Comparison of ENCODE assay signal across 23 cellular contexts in the genomic region with DNA sequence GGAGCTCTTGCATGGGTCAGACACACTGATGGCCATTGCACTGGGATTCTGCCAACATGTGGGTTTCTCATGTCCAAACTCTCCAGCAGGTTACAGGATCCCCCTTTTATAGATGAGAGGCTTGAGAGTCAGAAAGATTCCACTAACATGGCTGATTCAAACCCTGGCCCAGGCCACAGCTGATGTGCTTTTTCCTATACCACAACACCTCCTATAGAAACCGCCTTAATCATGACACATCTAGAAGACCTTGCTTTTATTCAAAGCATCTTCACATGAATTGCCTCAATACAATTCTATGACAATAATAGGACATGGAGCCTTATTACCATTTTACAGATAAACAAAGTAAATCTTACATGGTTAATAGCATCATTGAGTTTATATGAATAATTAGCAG.
"Had no signal": no experiment of that assay in that cellular context is flagged by ENCODE, and none has a peak within 500 bp of the region (broad histone marks: within the 10 kb centered on the region; RNA-seq: fewer than 3 reads in every experiment).

No MANE protein-coding gene starts in this region.

- H3K27me3 Mint-ChIP-seq: activated CD4-positive, alpha-beta T cell treated with anti-CD3 and anti-CD28 coated beads, Interleukin-2, amount 10 ng/mL, durations not matched to agents 7 days and 5 days had no signal

- H3K36me3 Mint-ChIP-seq: activated naive CD4-positive, alpha-beta T cell treated with anti-CD3 and anti-CD28 coated beads, Interleukin-2, amount 50 U/mL, for 72 hours had no signal

- ATAC-seq: body of pancreas; effector memory CD8-positive, alpha-beta T cell; gastroesophageal sphincter; heart right ventricle had no signal

- H3K27ac Mint-ChIP-seq: activated CD4-positive, alpha-beta T cell treated with anti-CD3 and anti-CD28 coated beads, Interleukin-2, amount 10 ng/mL, durations not matched to agents 7 days and 5 days; activated naive CD4-positive, alpha-beta T cell treated with anti-CD3 and anti-CD28 coated beads for 36 hours; activated naive CD4-positive, alpha-beta T cell treated with anti-CD3 and anti-CD28 coated beads, Interleukin-2, amount 50 U/mL, for 72 hours; activated T-helper 2 cell treated with anti-CD3 and anti-CD28 coated beads, Interferon-gamma antibody, Interleukin-2, Interleukin-4, amounts not matched to agents 10 μg/mL and 5 μg/mL and 100 μg/mL, durations not matched to agents 14 hours and 24 hours and 36 hours; effector memory CD8-positive, alpha-beta T cell had no signal

- H3K9me3 Mint-ChIP-seq: activated CD4-positive, alpha-beta T cell treated with anti-CD3 and anti-CD28 coated beads, Interleukin-2, amount 10 ng/mL, durations not matched to agents 7 days and 5 days; activated naive CD4-positive, alpha-beta T cell treated with anti-CD3 and anti-CD28 coated beads for 36 hours; activated naive CD4-positive, alpha-beta T cell treated with anti-CD3 and anti-CD28 coated beads, Interleukin-2, amount 50 U/mL, for 72 hours; activated T-helper 2 cell treated with anti-CD3 and anti-CD28 coated beads, Interferon-gamma antibody, Interleukin-2, Interleukin-4, amounts not matched to agents 10 μg/mL and 5 μg/mL and 100 μg/mL, durations not matched to agents 14 hours and 24 hours and 36 hours; effector memory CD8-positive, alpha-beta T cell had no signal

- DNase-seq: activated CD4-positive, alpha-beta T cell treated with anti-CD3 and anti-CD28 coated beads for 4 hours; activated CD4-positive, alpha-beta T cell treated with anti-CD3 and anti-CD28 coated beads, Interleukin-2, amount 10 ng/mL, durations not matched to agents 7 days and 5 days; activated CD4-positive, alpha-beta T cell treated with anti-CD3 and anti-CD28 coated beads, Interleukin-2, amount 50 U/mL, for 48 hours; activated CD4-positive, CD25-positive, alpha-beta regulatory T cell; activated CD4-positive, CD25-positive, alpha-beta regulatory T cell treated with anti-CD3 and anti-CD28 coated beads, Interleukin-2, amount 50 U/mL, for 72 hours; activated CD8-positive, alpha-beta memory T cell treated with anti-CD3 and anti-CD28 coated beads, Interleukin-2, amount 50 U/mL, for 48 hours; activated effector memory CD4-positive, alpha-beta T cell treated with anti-CD3 and anti-CD28 coated beads, Interleukin-2, amount 50 U/mL, for 16 hours; activated naive CD4-positive, alpha-beta T cell treated with anti-CD3 and anti-CD28 coated beads for 36 hours; activated T-cell treated with anti-CD3 and anti-CD28 coated beads for 4 hours; amygdala; aorta; body of pancreas; cortex of kidney; effector CD4-positive, alpha-beta T cell; effector memory CD8-positive, alpha-beta T cell; erythroblast; esophagus squamous epithelium; foreskin melanocyte; heart right ventricle; T-helper 2 cell had no signal

- H3K4me1 Mint-ChIP-seq: activated CD4-positive, alpha-beta T cell treated with anti-CD3 and anti-CD28 coated beads, Interleukin-2, amount 10 ng/mL, durations not matched to agents 7 days and 5 days had no signal

- H3K4me3 Mint-ChIP-seq: activated CD4-positive, alpha-beta T cell treated with anti-CD3 and anti-CD28 coated beads, Interleukin-2, amount 10 ng/mL, durations not matched to agents 7 days and 5 days; activated naive CD4-positive, alpha-beta T cell treated with anti-CD3 and anti-CD28 coated beads for 36 hours; effector memory CD8-positive, alpha-beta T cell had no signal
